13 cellular contexts compared by ENCODE assay signal in the genomic region with DNA sequence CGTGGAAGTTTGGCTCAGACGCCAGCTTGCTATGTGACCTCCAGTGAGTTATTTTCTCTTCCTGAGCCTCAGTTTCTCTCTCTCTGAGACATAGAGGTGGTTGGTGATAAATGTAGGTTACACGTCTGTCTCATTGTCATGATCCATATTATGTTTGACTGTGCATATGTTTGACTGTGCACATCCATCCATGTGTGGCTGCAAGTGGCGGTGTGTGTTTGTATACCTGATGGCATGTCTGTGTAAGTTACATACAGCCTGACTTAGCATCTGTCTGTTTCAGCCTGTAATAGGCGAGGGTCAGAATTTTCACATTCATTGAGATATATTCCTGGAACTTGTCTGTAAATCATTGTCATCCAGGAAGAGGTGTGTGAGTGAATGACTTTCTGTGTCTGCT. TPM values are rescaled to one million over a fixed set of nuclear protein-coding genes. Genes with fewer than 3 reads are reported as not detected.
A peak's percentile ranks its signal among the peaks of the same experiment; 100 is the strongest.
DNase-seq lines count a peak whose midpoint lies in the region; ATAC-seq and TF ChIP-seq lines count a peak whose summit lies in the region.
"Had no signal": no experiment of that assay in that cellular context is flagged by ENCODE, and none has a peak within 500 bp of the region (broad histone marks: within the 10 kb centered on the region; RNA-seq: fewer than 3 reads in every experiment).

No MANE protein-coding gene starts in this region.

- TF ChIP-seq CTCF in Panc1 (IDR thresholded peaks at IDR 0.05): no peak
- no peak for TF ChIP-seq CTCF in colonic mucosa (IDR thresholded peaks at IDR 0.05)
- no peak for TF ChIP-seq CTCF in thyroid gland (IDR thresholded peaks at IDR 0.05)

- TF ChIP-seq POLR2A in thyroid gland (IDR thresholded peaks at IDR 0.05): no peak

- POLR2A ChIA-PET in Panc1 (lab: Charles Lee): no interaction called here

- intact Hi-C loops in Panc1 (cut with micrococcal nuclease; ENCODE audit: unreplicated experiment) (no loop called here), colonic mucosa (cut with DNase I) (no loop called here), thyroid gland (cut with DNase I) (no loop called here)

- no peaks in the 10 kb centered on the region for H3K27me3 ChIP-seq in Panc1 (ENCODE audit: control insufficient read depth, insufficient read depth, low read length)
- no peaks in the 10 kb centered on the region for H3K27me3 ChIP-seq in colonic mucosa
- no peaks in the 10 kb centered on the region for H3K27me3 ChIP-seq in muscle layer of colon (ENCODE audit: control insufficient read depth in 1 of 2, insufficient read depth in 2 of 2, low read length in 2 of 2)
- H3K27me3 ChIP-seq in thyroid gland: no peaks in the 10 kb centered on the region

- DNase-seq in Panc1 (ENCODE audit: low read depth, low spot score): no peak
- no peak for DNase-seq in colonic mucosa
- DNase-seq in thyroid gland: no peak
- DNase-seq in HuH-7 (ENCODE audit: low spot score): no peak
- no peak for DNase-seq in cerebellar nuclear complex (lab: John Stamatoyannopoulos, UW)
- DNase-seq in epidermal melanocyte (ENCODE audit: insufficient read length, low spot score): no peak
- DNase-seq: activated CD4-positive, alpha-beta T cell treated with anti-CD3 and anti-CD28 coated beads, Interleukin-2, amount 50 U/mL, for 1 hour; activated naive CD8-positive, alpha-beta T cell treated with anti-CD3 and anti-CD28 coated beads, Interleukin-2, amount 10 ng/mL, durations not matched to agents 7 days and 5 days; DMS153; SIG-M5; stimulated activated CD4-positive, alpha-beta T cell treated with anti-CD3 and anti-CD28 coated beads, Interleukin-1b, Interleukin-23, amount 100 ng/mL, for 48 hours had no signal

- ATAC-seq in Panc1 (no peak), GM19395 (IDR thresholded peaks at IDR 0.05; ENCODE audit: unreplicated experiment) (no peak)

- H3K9ac ChIP-seq in colonic mucosa (ENCODE audit: low read depth in 2 of 2, low read length in 2 of 2) (peak overlapping the region; percentile 37 to 42), muscle layer of colon (ENCODE audit: low read length) (no peak overlapping the region)

- H3K27ac ChIP-seq in Panc1 (ENCODE audit: low read length) (peak overlapping the region; percentile 71; the same call in 1 of the 2 replicates), colonic mucosa (peak overlapping the region; percentile 22), muscle layer of colon (ENCODE audit: low read depth, low read length) (peak overlapping the region; percentile 83), thyroid gland (peak overlapping the region in 2 of 3 donors; percentile 88 to 93)

- in situ Hi-C loops in Panc1 (cut with HindIII; ENCODE audit: low pct_unique_long_range_greater_than_20kb, low sequenced_read_pairs): no loop called here

- WGBS in thyroid gland, 2 donors: 74 to 77% methylated on average over 5 of the region's 5 CpGs

- H3K4me3 ChIP-seq in Panc1 (ENCODE audit: low read depth in 2 of 2, low read length in 2 of 2) (no peak overlapping the region), colonic mucosa (no peak overlapping the region), muscle layer of colon (ENCODE audit: low read depth in 1 of 2, low read length in 2 of 2) (peak overlapping the region in 1 of 2 donors; percentile 93), thyroid gland (replicated peaks in 1 of 3) (no peak overlapping the region)

- H3K9me3 ChIP-seq in Panc1 (ENCODE audit: control insufficient read depth, insufficient read depth, low read depth, low read length) (no peaks in the 10 kb centered on the region), colonic mucosa (no peaks in the 10 kb centered on the region), muscle layer of colon (ENCODE audit: low read length) (no peaks in the 10 kb centered on the region), thyroid gland (no peaks in the 10 kb centered on the region)

- H3K36me3 ChIP-seq in Panc1 (ENCODE audit: control insufficient read depth, insufficient read depth, low read length) (no peaks in the 10 kb centered on the region), colonic mucosa (no peaks in the 10 kb centered on the region), muscle layer of colon (ENCODE audit: insufficient read depth, low read length) (no peaks in the 10 kb centered on the region), thyroid gland (no peaks in the 10 kb centered on the region)

- CTCF ChIA-PET in Panc1 (lab: Charles Lee): no interaction called here

- H3K4me1 ChIP-seq in Panc1 (ENCODE audit: control insufficient read depth, insufficient read depth, low read length) (peaks cover 24% of the 10 kb centered on the region), colonic mucosa (no peaks in the 10 kb centered on the region), muscle layer of colon (ENCODE audit: insufficient read depth, low read length) (peaks cover 66% of the 10 kb centered on the region), thyroid gland (peaks cover 8 to 56% of the 10 kb centered on the region in 2 donors)

- BruUV-seq in Panc1 (replicated peaks; lab: Mats Ljungman, UMichigan): no TSS peak

RNA-seq across cellular contexts. Expression of a gene that starts 3.3 kb away (rescaled TPM):
- 228 TPM for total RNA-seq in Panc1 (2021; ENCODE audit: unreplicated experiment)
- 986 TPM for polyA plus RNA-seq in Panc1 (2012; ENCODE audit: insufficient read length)
- 100 to 1,000 TPM; 107 to 258 TPM for total RNA-seq in colonic mucosa
- total RNA-seq in thyroid gland: 100 to 1,000 TPM; 302 to 327 (median 309) TPM

Comparison
In these comparisons a context has a peak if more than half of its experiments do, and no peak if none do; other contexts are left out.
1. H3K27ac ChIP-seq: peak in every context shown above with its lines; median percentile 90 in thyroid gland; 83 in muscle layer of colon; 71 in Panc1; 22 in colonic mucosa.